In genomic region chr7:80640841-80641240, GRCh38 we compare ENCODE assay signal across 15 cellular contexts. TPM values are rescaled to one million over a fixed set of nuclear protein-coding genes. Genes with fewer than 3 reads are reported as not detected.
DNase-seq lines count a peak whose midpoint lies in the region; ATAC-seq and TF ChIP-seq lines count a peak whose summit lies in the region.
"Had no signal": no experiment of that assay in that cellular context is flagged by ENCODE, and none has a peak within 500 bp of the region (broad histone marks: within the 10 kb centered on the region; RNA-seq: fewer than 3 reads in every experiment).

No MANE protein-coding gene starts in this region.

- ATAC-seq in HG02798 (IDR thresholded peaks at IDR 0.05; ENCODE audit: poor library complexity, unreplicated experiment) (no peak), GM21619 (IDR thresholded peaks at IDR 0.05; ENCODE audit: unreplicated experiment) (no peak), HG03025 (IDR thresholded peaks at IDR 0.05; ENCODE audit: low FRiP score, unreplicated experiment) (no peak)
- ATAC-seq: foreskin keratinocyte, left lobe of liver had no signal

- no peak overlapping the region for H2AFZ ChIP-seq in mammary epithelial cell (ENCODE audit: low read depth, low read length)

- H3K79me2 ChIP-seq in mammary epithelial cell (ENCODE audit: insufficient read depth, low read length), result no peaks in the 10 kb centered on the region

- intact Hi-C loops in mammary epithelial cell (cut with micrococcal nuclease), result no loop called here

- TF ChIP-seq RAD21 in Ishikawa (IDR thresholded peaks at IDR 0.05; ENCODE audit: low read depth), result no peak

- 70% methylated on average over 1 of the region's 1 CpG for WGBS in mammary epithelial cell (ENCODE audit: low coverage, missing lambda C conversion rate)
- WGBS in tibial nerve, 2 donors, result 74 to 82% methylated on average over 1 of the region's 1 CpG

- no peaks in the 10 kb centered on the region for H4K20me1 ChIP-seq in mammary epithelial cell (ENCODE audit: insufficient read depth, low read length)
- H4K20me1 ChIP-seq: BLaER1 had no signal

- no peak overlapping the region for H3K27ac ChIP-seq in mammary epithelial cell (ENCODE audit: insufficient read depth, low read depth, low read length)
- H3K27ac ChIP-seq in tibial nerve, result no peak overlapping the region
- H3K27ac ChIP-seq: BLaER1, foreskin keratinocyte had no signal

- H3K4me3 ChIP-seq in AG10803 (ENCODE audit: low read length) (no peak overlapping the region), mammary epithelial cell (replicated peaks in 1 of 3; ENCODE audit: insufficient read depth in 1 of 3, low read depth in 2 of 3, low read length in 3 of 3) (no peak overlapping the region), tibial nerve (peak overlapping the region in 1 of 4 donors; percentile 21)
- H3K4me3 ChIP-seq: BLaER1 had no signal

- H3K4me2 ChIP-seq in mammary epithelial cell (ENCODE audit: insufficient read depth, low read depth, low read length), result no peak overlapping the region
- H3K4me2 ChIP-seq: BLaER1 had no signal

- H3K9ac ChIP-seq in mammary epithelial cell (ENCODE audit: insufficient read depth, low read length), result no peak overlapping the region
- H3K9ac ChIP-seq: BLaER1 had no signal

- H3K36me3 ChIP-seq in mammary epithelial cell (ENCODE audit: insufficient read depth, low read length), result no peaks in the 10 kb centered on the region
- no peaks in the 10 kb centered on the region for H3K36me3 ChIP-seq in tibial nerve
- H3K36me3 ChIP-seq: BLaER1 had no signal

- no peak for TF ChIP-seq POLR2A in tibial nerve (IDR thresholded peaks at IDR 0.05)

- CTCF ChIA-PET in mammary epithelial cell (lab: Charles Lee; ENCODE audit: low non-redundant PET), result no interaction called here

- in situ Hi-C loops in mammary epithelial cell (cut with MboI; ENCODE audit: low sequenced_read_pairs in 2 of 2), result no loop called here

- peaks cover 4% of the 10 kb centered on the region for H3K4me1 ChIP-seq in mammary epithelial cell (ENCODE audit: insufficient read depth, low read length)
- H3K4me1 ChIP-seq in tibial nerve, result peaks cover 0 to 16% (median 7%) of the 10 kb centered on the region in 4 donors
- H3K4me1 ChIP-seq: BLaER1, foreskin keratinocyte had no signal

- no peaks in the 10 kb centered on the region for H3K9me3 ChIP-seq in mammary epithelial cell (replicated peaks; ENCODE audit: insufficient read depth, low read length)
- peaks cover 0 to 6% (median 0%) of the 10 kb centered on the region in 4 donors for H3K9me3 ChIP-seq in tibial nerve
- H3K9me3 ChIP-seq: BLaER1 had no signal

- no TSS peak for BruUV-seq in mammary epithelial cell (replicated peaks; lab: Mats Ljungman, UMichigan)

- dilution Hi-C loops in mammary epithelial cell (cut with HindIII; ENCODE audit: low sequenced_read_pairs), result no loop called here

- peak; percentile 61; the same call in 1 of the 2 replicates for TF ChIP-seq EP300 in Ishikawa (IDR thresholded peaks at IDR 0.05; ENCODE audit: borderline replicate concordance)
- TF ChIP-seq EP300 in tibial nerve (IDR thresholded peaks at IDR 0.05), result no peak

- no peaks in the 10 kb centered on the region for H3K27me3 ChIP-seq in mammary epithelial cell (ENCODE audit: insufficient read depth, low read length)
- H3K27me3 ChIP-seq in tibial nerve, result no peaks in the 10 kb centered on the region
- H3K27me3 ChIP-seq: BLaER1, foreskin keratinocyte had no signal

- TF ChIP-seq CTCF in AG10803 (conservative IDR thresholded peaks at IDR 0.05; ENCODE audit: low read length) (no peak), mammary epithelial cell (conservative IDR thresholded peaks at IDR 0.05 in 1 of 2, IDR thresholded peaks at IDR 0.05 in 1 of 2; ENCODE audit: extremely low read depth in 1 of 2, insufficient read depth in 1 of 2, low read depth in 1 of 2, low read length in 2 of 2) (no peak), tibial nerve (IDR thresholded peaks at IDR 0.05) (no peak)

- DNase-seq in AG10803 (ENCODE audit: low read depth) (peak; percentile 67), mammary epithelial cell (peak; percentile 44), kidney tubule cell (ENCODE audit: low spot score) (peak; percentile 77), tibial nerve (ENCODE audit: low spot score in 2 of 2) (no peak)
- DNase-seq: activated CD4-positive, CD25-positive, alpha-beta regulatory T cell; cerebellar nuclear complex; NCI-H146; NCI-H526 treated with DMSO at 0.1 percent for 48 hours had no signal

TF ChIP-seq in Ishikawa, 13 proteins besides CTCF, POLR2A, EP300 and RAD21:
- no peak for TF ChIP-seq REST (IDR thresholded peaks at IDR 0.05; ENCODE audit: low read depth)
- peak; percentile 64 for TF ChIP-seq TEAD4 (IDR thresholded peaks at IDR 0.05)
- no peak for TF ChIP-seq YY1 (IDR thresholded peaks at IDR 0.05; ENCODE audit: low read depth)
- TF ChIP-seq CREB1 (IDR thresholded peaks at IDR 0.05; ENCODE audit: low read depth), result no peak
- TF ChIP-seq FOXM1 (IDR thresholded peaks at IDR 0.05; ENCODE audit: borderline replicate concordance, low read depth), result no peak
- no peak for TF ChIP-seq MAX (IDR thresholded peaks at IDR 0.05)
- TF ChIP-seq TCF12 (IDR thresholded peaks at IDR 0.05; ENCODE audit: low read depth), result peak; percentile 33; the same call in 1 of the 2 replicates
- no peak for TF ChIP-seq USF1 (IDR thresholded peaks at IDR 0.05)
- TF ChIP-seq ZBTB7A (IDR thresholded peaks at IDR 0.05; ENCODE audit: low read depth), result no peak
- TF ChIP-seq TAF1 (IDR thresholded peaks at IDR 0.05; ENCODE audit: low read depth), result no peak
- TF ChIP-seq EGR1 (IDR thresholded peaks at IDR 0.05), result no peak
- TF ChIP-seq NFIC (IDR thresholded peaks at IDR 0.05), result no peak
TF ChIP-seq in Ishikawa: peak in this region for 2.

RNA-seq across cellular contexts. Expression of gene CD36, which starts 2.4 kb away (rescaled TPM):
- total RNA-seq in mammary epithelial cell (under 1 TPM in 1 of 2 donors, not detected in 1; 0.50 TPM), tibial nerve (100 to 1,000 TPM; 122 to 261 (median 180) TPM)
- 0.10 TPM for polyA plus RNA-seq in mammary epithelial cell
- polyA minus RNA-seq in mammary epithelial cell, result 0.10 TPM
- total RNA-seq: foreskin keratinocyte had no signal

Comparison
In these comparisons a context has a peak if more than half of its experiments do, and no peak if none do; other contexts are left out.
1. DNase-seq: peak in AG10803 (single experiment), mammary epithelial cell (single experiment) and kidney tubule cell (single experiment); none in tibial nerve (0 of 2).
2. RNA of gene CD36, which starts 2.4 kb away (total RNA-seq): 122 to 261 TPM in tibial nerve; 0.50 TPM in mammary epithelial cell; every median in the first group is over 10 times any median in the second.